20 cellular contexts compared by ENCODE assay signal in genomic region chr6:18016133-18016532, GRCh38. TPM values are rescaled to one million over a fixed set of nuclear protein-coding genes. Genes with fewer than 3 reads are reported as not detected.
"Had no signal": no experiment of that assay in that cellular context is flagged by ENCODE, and none has a peak within 500 bp of the region (broad histone marks: within the 10 kb centered on the region; RNA-seq: fewer than 3 reads in every experiment).

No MANE protein-coding gene starts in this region.

- H3K27ac ChIP-seq: ascending aorta, right lobe of liver, spleen, transverse colon had no signal

- H3K27me3 ChIP-seq: ascending aorta, right lobe of liver, transverse colon had no signal

- H3K4me1 ChIP-seq: ascending aorta, right lobe of liver, spleen, transverse colon had no signal

- H3K9me3 ChIP-seq: ascending aorta, mucosa of descending colon, right lobe of liver, transverse colon had no signal

- H3K36me3 ChIP-seq: ascending aorta, right lobe of liver, spleen, transverse colon had no signal

- DNase-seq: activated CD4-positive, alpha-beta T cell treated with anti-CD3 and anti-CD28 coated beads, Interleukin-2, amount 50 U/mL, for 48 hours; activated CD4-positive, CD25-positive, alpha-beta regulatory T cell treated with anti-CD3 and anti-CD28 coated beads, Interleukin-2, amount 50 U/mL, for 72 hours; activated naive CD4-positive, alpha-beta T cell; activated naive CD8-positive, alpha-beta T cell treated with anti-CD3 and anti-CD28 coated beads, Interleukin-2, amount 50 U/mL, for 24 hours; cortex of kidney; effector memory CD4-positive, alpha-beta T cell; erythroblast; glutamatergic neuron; immature natural killer cell; mucosa of descending colon; natural killer cell; occipital lobe; right lobe of liver; spleen; stimulated activated CD4-positive, alpha-beta T cell treated with anti-CD3 and anti-CD28 coated beads, Interleukin-2, amount 100 ng/mL, for 24 hours; stimulated activated naive B cell treated with anti-CD40 and anti-IgM and Interleukin-4, amounts not matched to agents 10 μg/mL and 1 μg/mL and 100 μg/mL, for 72 hours; transverse colon had no signal

- ATAC-seq: activated naive CD8-positive, alpha-beta T cell treated with anti-CD3 and anti-CD28 coated beads, Interleukin-2, amount 50 U/mL, for 24 hours; left lobe of liver; mucosa of descending colon; natural killer cell; right lobe of liver; stimulated activated naive B cell treated with anti-CD40 and anti-IgM and Interleukin-4, amounts not matched to agents 10 μg/mL and 1 μg/mL and 100 μg/mL, for 72 hours had no signal

- H3K4me3 ChIP-seq: ascending aorta, mucosa of descending colon, right lobe of liver, spleen, transverse colon had no signal

RNA-seq across cellular contexts. Expression of gene KIF13A, which starts 28.7 kb away (rescaled TPM):
- total RNA-seq: activated T-helper 1 cell treated with anti-CD3 and anti-CD28 coated beads, Interleukin-12 subunit alpha, Interleukin-12 subunit beta, Interleukin-2, Interleukin-4 antibody, amounts not matched to agents 30 ng/mL and 10 ng/mL and 1 ng/mL, durations not matched to agents 14 hours and 24 hours and 36 hours had no signal
